Comparison of ENCODE assay signal across 10 cellular contexts in the genomic region with DNA sequence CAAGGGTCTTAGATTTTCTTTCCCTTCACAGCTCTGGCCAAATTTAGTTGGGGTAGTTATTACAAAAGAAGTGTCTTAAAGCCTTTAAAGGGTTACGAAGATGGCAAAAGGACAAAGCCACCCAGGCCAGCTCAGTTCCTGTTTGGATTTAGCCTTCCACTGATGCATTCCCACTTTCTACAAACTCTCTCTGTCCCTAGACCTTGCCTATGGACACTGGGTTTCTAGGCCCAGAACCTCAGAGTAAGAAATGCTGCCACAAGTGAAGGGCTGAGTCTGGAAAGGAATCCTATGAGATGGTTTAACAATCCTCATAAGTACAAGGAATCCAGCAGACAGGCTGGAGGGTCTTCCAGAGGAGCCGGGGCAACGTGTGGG. TPM values are rescaled to one million over a fixed set of nuclear protein-coding genes. Genes with fewer than 3 reads are reported as not detected.
DNase-seq lines count a peak whose midpoint lies in the region; ATAC-seq and TF ChIP-seq lines count a peak whose summit lies in the region.
"Had no signal": no experiment of that assay in that cellular context is flagged by ENCODE, and none has a peak within 500 bp of the region (broad histone marks: within the 10 kb centered on the region; RNA-seq: fewer than 3 reads in every experiment).

No MANE protein-coding gene starts in this region.

- POLR2A ChIA-PET in PC-9 (lab: Charles Lee; ENCODE audit: unreplicated experiment) (no interaction called here), SK-N-SH (lab: Yijun Ruan, JAX) (no interaction called here)

- H3K9me2 ChIP-seq in PC-9 (ENCODE audit: insufficient read depth) = no peaks in the 10 kb centered on the region
- no peaks in the 10 kb centered on the region for H3K9me2 ChIP-seq in SK-N-SH

- H3K9me3 Mint-ChIP-seq in endodermal cell = no peaks in the 10 kb centered on the region

- H3K27ac ChIP-seq in ACC112 (ENCODE audit: low read depth, low read length) (peak overlapping the region; percentile 51), PC-9 (peak overlapping the region; percentile 64), endodermal cell (ENCODE audit: low read depth, low read length) (no peak overlapping the region), osteoblast (ENCODE audit: low read depth, low read length) (peak overlapping the region; percentile 73), SK-N-SH (ENCODE audit: low read depth in 2 of 2, low read length in 1 of 2) (no peak overlapping the region)

- peaks cover 17% of the 10 kb centered on the region for H3K36me3 Mint-ChIP-seq in endodermal cell (ENCODE audit: low read depth)

- TF ChIP-seq CTCF in PC-9 (conservative IDR thresholded peaks at IDR 0.05) = no peak
- TF ChIP-seq CTCF in endodermal cell (conservative IDR thresholded peaks at IDR 0.05) = no peak
- TF ChIP-seq CTCF in osteoblast (IDR thresholded peaks at IDR 0.05; ENCODE audit: extremely low read depth, low read depth, low read length) = no peak
- TF ChIP-seq CTCF in SK-N-SH (IDR thresholded peaks at IDR 0.05) = no peak

- no peaks in the 10 kb centered on the region for H3K27me3 ChIP-seq in ACC112 (ENCODE audit: insufficient read depth, low read length)
- H3K27me3 ChIP-seq in PC-9 (ENCODE audit: insufficient read depth, low read depth) = no peaks in the 10 kb centered on the region
- no peaks in the 10 kb centered on the region for H3K27me3 ChIP-seq in endodermal cell (ENCODE audit: control insufficient read depth, insufficient read depth, low read length, poor library complexity, severe bottlenecking)
- no peaks in the 10 kb centered on the region for H3K27me3 ChIP-seq in osteoblast (ENCODE audit: insufficient read depth, low read length)
- H3K27me3 ChIP-seq in SK-N-SH (ENCODE audit: insufficient read depth) = no peaks in the 10 kb centered on the region
- H3K27me3 ChIP-seq: dorsolateral prefrontal cortex had no signal

- H3K79me2 ChIP-seq in ACC112 (ENCODE audit: control insufficient read depth, insufficient read depth, low read length, unreplicated experiment) (peaks cover 98% of the 10 kb centered on the region), PC-9 (ENCODE audit: low read depth) (peaks cover 100% of the 10 kb centered on the region), osteoblast (ENCODE audit: insufficient read depth, low read length) (peaks cover 100% of the 10 kb centered on the region), SK-N-SH (ENCODE audit: insufficient read depth) (peaks cover 100% of the 10 kb centered on the region)

- H3F3A ChIP-seq in PC-9 (ENCODE audit: insufficient read depth, low read depth) = peaks cover 66% of the 10 kb centered on the region
- H3F3A ChIP-seq in SK-N-SH (replicated peaks; ENCODE audit: insufficient read depth) = peaks cover 7% of the 10 kb centered on the region

- no peak overlapping the region for H3K9ac ChIP-seq in endodermal cell (ENCODE audit: extremely low read depth, low read length, poor library complexity, severe bottlenecking)
- H3K9ac ChIP-seq in SK-N-SH = no peak overlapping the region

- DNase-seq in PC-9 (no peak), endodermal cell (no peak), osteoblast (ENCODE audit: insufficient read length, low spot score, missing footprints) (no peak), NCI-H146 (lab: John Stamatoyannopoulos, UW) (no peak), SK-N-SH (no peak), CD1c-positive myeloid dendritic cell (ENCODE audit: extremely low spot score) (no peak)
- DNase-seq: dorsolateral prefrontal cortex, NCI-H2029 had no signal

- H3K4me1 Mint-ChIP-seq in endodermal cell = peaks cover 39% of the 10 kb centered on the region

- intact Hi-C loops in PC-9 (cut with micrococcal nuclease; ENCODE audit: unreplicated experiment) = no loop called here

- CTCF ChIA-PET in PC-9 (lab: Charles Lee) = interaction anchor here (0.5 kb wide), 1 partner anchor 104 kb away, joined by 5 read pairs; no protein-coding TSS in a partner anchor
- CTCF ChIA-PET in SK-N-SH (lab: Yijun Ruan, JAX) = interaction anchor here (1.2 to 8.9 kb wide), 2 partner anchors 12 to 86 kb away, joined by 5 to 67 read pairs; a partner anchor contains a TSS

- H3K4me2 ChIP-seq in PC-9 = no peak overlapping the region
- H3K4me2 ChIP-seq in osteoblast (ENCODE audit: insufficient read depth, low read length) = no peak overlapping the region
- no peak overlapping the region for H3K4me2 ChIP-seq in SK-N-SH

- no peaks in the 10 kb centered on the region for H3K27me3 Mint-ChIP-seq in endodermal cell (ENCODE audit: insufficient read depth)

- BruUV-seq in PC-9 (replicated peaks; lab: Mats Ljungman, UMichigan) = no TSS peak

- H3K4me1 ChIP-seq in ACC112 (ENCODE audit: control insufficient read depth, insufficient read depth, low read length, unreplicated experiment) = peaks cover 55% of the 10 kb centered on the region
- peaks cover 51% of the 10 kb centered on the region for H3K4me1 ChIP-seq in PC-9 (replicated peaks; ENCODE audit: insufficient read depth)
- peaks cover 14% of the 10 kb centered on the region for H3K4me1 ChIP-seq in endodermal cell (ENCODE audit: control insufficient read depth, insufficient read depth, low read length)
- H3K4me1 ChIP-seq in osteoblast (ENCODE audit: insufficient read depth, low read length) = peaks cover 32% of the 10 kb centered on the region
- peaks cover 6 to 19% of the 10 kb centered on the region in 2 experiments; a peak in 2 of 4 replicates for H3K4me1 ChIP-seq in SK-N-SH (ENCODE audit: control insufficient read depth in 1 of 2, insufficient read depth in 2 of 2, low read depth in 1 of 2, low read length in 1 of 2)

- H3K36me3 ChIP-seq in ACC112 (ENCODE audit: insufficient read depth, low read length) (peaks cover 26% of the 10 kb centered on the region), PC-9 (ENCODE audit: low read depth) (peaks cover 57% of the 10 kb centered on the region), endodermal cell (ENCODE audit: control insufficient read depth, insufficient read depth, low read length) (peaks cover 16% of the 10 kb centered on the region), osteoblast (ENCODE audit: insufficient read depth, low read length) (peaks cover 29% of the 10 kb centered on the region), SK-N-SH (replicated peaks in 1 of 2; ENCODE audit: control insufficient read depth in 1 of 2, insufficient read depth in 2 of 2, low read length in 1 of 2) (peaks cover 6 to 14% of the 10 kb centered on the region in 2 experiments)

- no peak overlapping the region for H3K4me3 Mint-ChIP-seq in endodermal cell

- 96% methylated on average over 3 of the region's 3 CpGs; no CpG with 5 or more reads in 1 of the 2 experiments for WGBS in endodermal cell (ENCODE audit: insufficient coverage in 1 of 2, insufficient read length in 1 of 2), 2 experiments
- 95% methylated on average over 3 of the region's 3 CpGs for WGBS in SK-N-SH (ENCODE audit: low lambda C conversion rate)

- H3K4me3 ChIP-seq in ACC112 (ENCODE audit: low read depth, low read length) (no peak overlapping the region), PC-9 (no peak overlapping the region), endodermal cell (ENCODE audit: low read length) (no peak overlapping the region), osteoblast (ENCODE audit: insufficient read depth, low read length) (no peak overlapping the region), SK-N-SH (ENCODE audit: low read depth in 2 of 2, low read length in 1 of 2) (no peak overlapping the region)
- H3K4me3 ChIP-seq: dorsolateral prefrontal cortex had no signal

- peak overlapping the region; percentile 60 for H3K27ac Mint-ChIP-seq in endodermal cell

- H2AFZ ChIP-seq in ACC112 (ENCODE audit: low read length, unreplicated experiment) (no peak overlapping the region), PC-9 (no peak overlapping the region), osteoblast (ENCODE audit: low read length) (no peak overlapping the region), SK-N-SH (ENCODE audit: low read depth) (no peak overlapping the region)

- H4K20me1 ChIP-seq in PC-9 (ENCODE audit: insufficient read depth) = peaks cover 40% of the 10 kb centered on the region
- H4K20me1 ChIP-seq in osteoblast (ENCODE audit: insufficient read depth, low read length) = peaks cover 78% of the 10 kb centered on the region
- peaks cover 84% of the 10 kb centered on the region for H4K20me1 ChIP-seq in SK-N-SH (ENCODE audit: insufficient read depth)

- no peak for TF ChIP-seq EP300 in SK-N-SH (IDR thresholded peaks at IDR 0.05; ENCODE audit: borderline replicate concordance in 1 of 2, low read depth in 1 of 2, low read length in 1 of 2)

- H3K9me3 ChIP-seq in PC-9 (ENCODE audit: insufficient read depth, low read depth) (0 out of 2 replicates have a peak, but pooled peaks cover 3% of the 10 kb centered on the region), endodermal cell (ENCODE audit: control insufficient read depth, low read length) (no peaks in the 10 kb centered on the region), osteoblast (ENCODE audit: low read depth, low read length) (no peaks in the 10 kb centered on the region), SK-N-SH (no peaks in the 10 kb centered on the region)

- TF ChIP-seq RAD21 in SK-N-SH (IDR thresholded peaks at IDR 0.05; ENCODE audit: low read length) = no peak

- ATAC-seq in HG03432 (IDR thresholded peaks at IDR 0.05; ENCODE audit: unreplicated experiment) = no peak

TF ChIP-seq in SK-N-SH, 30 proteins besides CTCF, POLR2A, EP300 and RAD21 (continues in another document):
- no peak for TF ChIP-seq MEF2A (IDR thresholded peaks at IDR 0.05; ENCODE audit: borderline replicate concordance, low read depth)
- TF ChIP-seq JUND (IDR thresholded peaks at IDR 0.05) = no peak
- TF ChIP-seq, protein P1, sequence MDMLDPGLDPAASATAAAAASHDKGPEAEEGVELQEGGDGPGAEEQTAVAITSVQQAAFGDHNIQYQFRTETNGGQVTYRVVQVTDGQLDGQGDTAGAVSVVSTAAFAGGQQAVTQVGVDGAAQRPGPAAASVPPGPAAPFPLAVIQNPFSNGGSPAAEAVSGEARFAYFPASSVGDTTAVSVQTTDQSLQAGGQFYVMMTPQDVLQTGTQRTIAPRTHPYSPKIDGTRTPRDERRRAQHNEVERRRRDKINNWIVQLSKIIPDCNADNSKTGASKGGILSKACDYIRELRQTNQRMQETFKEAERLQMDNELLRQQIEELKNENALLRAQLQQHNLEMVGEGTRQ (IDR thresholded peaks at IDR 0.05; ENCODE audit: borderline replicate concordance, low read depth, low read length) = no peak
- TF ChIP-seq TCF12 (IDR thresholded peaks at IDR 0.05) = no peak

RNA-seq across cellular contexts. Expression of a gene that starts 13.4 kb away (rescaled TPM):
- total RNA-seq in PC-9 (2021) (117 and 138 TPM in 2 replicates), endodermal cell (10 to 100 TPM; 59.0 to 59.1 TPM), osteoblast (84.3 and 91.9 TPM in 2 replicates)
- 46.2 TPM for polyA plus RNA-seq in endodermal cell (2013, experiment 1 of 2)
- 49.2 TPM for polyA plus RNA-seq in endodermal cell (2013, experiment 2 of 2)
- 40.9 and 61.9 TPM in 2 replicates for polyA plus RNA-seq in SK-N-SH (2012; rRNA removed)
- polyA plus RNA-seq in SK-N-SH (2012; cell fraction: cytosol; rRNA removed) = 57.8 and 59.5 TPM in 2 replicates
- polyA plus RNA-seq in SK-N-SH (2012; cell fraction: nucleus; rRNA removed) = 51.9 and 65.3 TPM in 2 replicates

RNA-seq across cellular contexts. Expression of a gene that starts 38.6 kb away (rescaled TPM):
- total RNA-seq in PC-9 (2021) = 245 and 290 TPM in 2 replicates
- 100 to 1,000 TPM; 323 to 413 TPM for total RNA-seq in endodermal cell
- 370 TPM for polyA plus RNA-seq in endodermal cell (2013, experiment 1 of 2)
- polyA plus RNA-seq in endodermal cell (2013, experiment 2 of 2) = 361 TPM
- total RNA-seq in osteoblast = 19.7 and 21.4 TPM in 2 replicates
- polyA plus RNA-seq in SK-N-SH (2012; rRNA removed) = 86.5 and 102 TPM in 2 replicates
- 125 and 185 TPM in 2 replicates for polyA plus RNA-seq in SK-N-SH (2012; cell fraction: cytosol; rRNA removed)
- 58.1 and 110 TPM in 2 replicates for polyA plus RNA-seq in SK-N-SH (2012; cell fraction: nucleus; rRNA removed)

Comparison
In these comparisons a context has a peak if more than half of its experiments do, and no peak if none do; other contexts are left out.
1. H3K27ac ChIP-seq: peak in ACC112 (single experiment), PC-9 (single experiment) and osteoblast (single experiment); none in endodermal cell (single experiment) and SK-N-SH (0 of 2).
2. RNA of a gene that starts 38.6 kb away (total RNA-seq): 323 to 413 TPM in endodermal cell and 245 to 290 TPM in PC-9; 19.7 to 21.4 TPM in osteoblast; every median in the first group is over 10 times any median in the second.